In genomic region chr2:128145651-128146050, GRCh38 we compare ENCODE assay signal across 17 cellular contexts.
"Had no signal": no experiment of that assay in that cellular context is flagged by ENCODE, and none has a peak within 500 bp of the region (broad histone marks: within the 10 kb centered on the region; RNA-seq: fewer than 3 reads in every experiment).

No MANE protein-coding gene starts in this region.

- DNase-seq: activated CD4-positive, alpha-beta T cell treated with anti-CD3 and anti-CD28 coated beads, Interleukin-2, amount 50 U/mL, for 4 hours; activated gamma-delta T cell treated with Interleukin-2 at 50 U/mL for 16 hours; brain microvascular endothelial cell; central memory CD4-positive, alpha-beta T cell; colonic mucosa; left ventricle myocardium inferior; occipital lobe; retina; stimulated activated CD4-positive, alpha-beta T cell treated with anti-CD3 and anti-CD28 coated beads, Interleukin-12 subunit alpha, Interleukin-12 subunit beta, amount 100 ng/mL, for 4 hours; stimulated activated naive CD8-positive, alpha-beta T cell treated with anti-CD3 and anti-CD28 coated beads, Interleukin-15, Interleukin-2, amounts not matched to agents 100 U/mL and 50 U/mL, for 24 hours; T-helper 2 cell; uterus had no signal

- H3K27me3 Mint-ChIP-seq: memory B cell had no signal

- ATAC-seq: activated naive CD4-positive, alpha-beta T cell treated with anti-CD3 and anti-CD28 coated beads, Interleukin-2, amount 50 U/mL, for 72 hours; stimulated activated naive CD8-positive, alpha-beta T cell treated with anti-CD3 and anti-CD28 coated beads, Interleukin-15, Interleukin-2, amounts not matched to agents 100 U/mL and 50 U/mL, for 24 hours had no signal

- H3K9me3 ChIP-seq: colonic mucosa, esophagus muscularis mucosa, left ventricle myocardium inferior, tibial nerve, uterus had no signal

- H3K4me3 Mint-ChIP-seq: activated T-helper 1 cell treated with anti-CD3 and anti-CD28 coated beads, Interleukin-12 subunit alpha, Interleukin-12 subunit beta, Interleukin-2, Interleukin-4 antibody, amounts not matched to agents 30 ng/mL and 10 ng/mL and 1 ng/mL, durations not matched to agents 14 hours and 24 hours and 36 hours; memory B cell had no signal

- H3K36me3 Mint-ChIP-seq: activated naive CD4-positive, alpha-beta T cell treated with anti-CD3 and anti-CD28 coated beads, Interleukin-2, amount 50 U/mL, for 72 hours had no signal

- H3K27ac Mint-ChIP-seq: activated naive CD4-positive, alpha-beta T cell treated with anti-CD3 and anti-CD28 coated beads, Interleukin-2, amount 50 U/mL, for 72 hours; activated T-helper 1 cell treated with anti-CD3 and anti-CD28 coated beads, Interleukin-12 subunit alpha, Interleukin-12 subunit beta, Interleukin-2, Interleukin-4 antibody, amounts not matched to agents 30 ng/mL and 10 ng/mL and 1 ng/mL, durations not matched to agents 14 hours and 24 hours and 36 hours; memory B cell had no signal
